ENCODE assay signal across 16 cellular contexts in the genomic region with DNA sequence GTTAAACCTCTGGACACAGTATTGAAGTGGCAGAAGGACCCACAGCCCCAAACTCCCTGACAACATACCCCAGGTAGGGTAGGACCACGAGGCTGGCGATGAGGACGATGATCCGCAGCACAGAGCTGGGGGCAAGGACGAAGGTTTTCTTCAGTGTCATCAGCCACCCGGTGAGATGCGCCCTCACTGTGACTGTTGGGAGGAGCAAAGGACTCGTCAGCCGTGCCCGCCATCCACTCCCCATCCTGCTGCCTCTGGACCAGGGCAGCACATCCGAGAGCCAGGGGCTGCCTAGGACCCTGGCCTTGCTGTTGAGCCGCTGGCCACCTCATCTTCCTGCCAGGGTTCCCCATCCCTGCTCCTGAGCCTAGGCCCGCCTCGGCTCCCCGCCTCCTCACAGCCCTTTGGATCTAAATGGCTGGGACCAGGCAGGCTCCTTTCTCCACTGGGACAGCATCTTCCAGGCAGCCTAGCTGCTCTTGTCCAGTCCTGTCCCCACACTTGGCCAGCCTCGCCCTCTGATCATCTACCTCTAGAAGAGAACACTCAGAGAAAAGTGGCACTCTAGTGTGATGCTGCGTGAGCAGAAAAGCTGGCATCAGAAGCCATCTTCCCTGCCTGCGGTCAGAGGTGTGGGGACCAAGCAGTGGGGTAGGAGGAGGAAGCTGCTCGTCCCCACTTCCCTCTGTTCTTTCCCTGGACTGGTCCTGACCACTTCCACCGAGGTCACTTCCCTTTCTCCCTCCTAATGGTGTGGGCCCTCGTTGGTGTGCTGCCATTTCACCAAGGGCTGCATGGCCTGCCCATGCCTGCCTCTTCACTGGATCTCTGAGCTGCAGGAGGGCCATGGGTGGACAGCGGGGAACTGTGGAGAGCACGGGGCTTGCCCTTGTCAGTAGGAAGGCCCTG. TPM values are rescaled to one million over a fixed set of nuclear protein-coding genes. Genes with fewer than 3 reads are reported as not detected.
DNase-seq lines count a peak whose midpoint lies in the region; ATAC-seq and TF ChIP-seq lines count a peak whose summit lies in the region.
"Had no signal": no experiment of that assay in that cellular context is flagged by ENCODE, and none has a peak within 500 bp of the region (broad histone marks: within the 10 kb centered on the region; RNA-seq: fewer than 3 reads in every experiment).

No MANE protein-coding gene starts in this region.

- H3K27me3 ChIP-seq in heart left ventricle (no peaks in the 10 kb centered on the region), right cardiac atrium (ENCODE audit: control insufficient read depth, insufficient read depth) (no peaks in the 10 kb centered on the region), upper lobe of right lung (no peaks in the 10 kb centered on the region)
- H3K27me3 ChIP-seq: SJSA1 had no signal

- CTCF ChIA-PET in activated CD8-positive, alpha-beta T cell treated with anti-CD3 and anti-CD28 coated beads for 36 hours (lab: Charles Lee), result interaction anchor here (1.2 to 1.8 kb wide), 3 partner anchors 8 to 13 kb away, joined by 3 to 9 read pairs (median 4); no protein-coding TSS in a partner anchor

- WGBS in heart left ventricle, 4 donors, result 93 to 96% (median 94%) methylated on average over 23 of the region's 23 CpGs
- WGBS in right cardiac atrium, result 92% methylated on average over 23 of the region's 23 CpGs

- H3K36me3 Mint-ChIP-seq in activated CD8-positive, alpha-beta T cell treated with anti-CD3 and anti-CD28 coated beads for 36 hours (ENCODE audit: low read depth), result peaks cover 57% of the 10 kb centered on the region
- peaks cover 50% of the 10 kb centered on the region for H3K36me3 Mint-ChIP-seq in effector memory CD8-positive, alpha-beta T cell (ENCODE audit: insufficient read depth)

- no peaks in the 10 kb centered on the region for H3K9me3 ChIP-seq in heart left ventricle
- no peaks in the 10 kb centered on the region for H3K9me3 ChIP-seq in right cardiac atrium (ENCODE audit: control insufficient read depth, low read length)
- H3K9me3 ChIP-seq in upper lobe of right lung, result no peaks in the 10 kb centered on the region
- H3K9me3 ChIP-seq: lower lobe of right lung, SJSA1 had no signal

- no peaks in the 10 kb centered on the region for H3K27me3 Mint-ChIP-seq in activated CD8-positive, alpha-beta T cell treated with anti-CD3 and anti-CD28 coated beads for 36 hours
- H3K27me3 Mint-ChIP-seq in effector memory CD8-positive, alpha-beta T cell, result no peaks in the 10 kb centered on the region

- peak in 3 of 4 donors; percentile 5 to 16 (median 9) for ATAC-seq in heart left ventricle
- no peak for ATAC-seq in activated CD8-positive, alpha-beta T cell treated with anti-CD3 and anti-CD28 coated beads for 36 hours
- peak; percentile 3 to 17 for ATAC-seq in right cardiac atrium
- ATAC-seq in upper lobe of right lung, result peak; percentile 52
- ATAC-seq in effector memory CD8-positive, alpha-beta T cell (replicated peaks), result no peak

- POLR2A ChIA-PET in activated CD8-positive, alpha-beta T cell treated with anti-CD3 and anti-CD28 coated beads for 36 hours (lab: Charles Lee), result interaction anchor here (1.0 to 1.2 kb wide), 3 partner anchors 11 to 156 kb away, joined by 3 read pairs; no protein-coding TSS in a partner anchor

- TF ChIP-seq POLR2A in heart left ventricle (IDR thresholded peaks at IDR 0.05), result no peak

- H3K4me3 ChIP-seq in heart left ventricle, result no peak overlapping the region
- no peak overlapping the region for H3K4me3 ChIP-seq in right cardiac atrium (ENCODE audit: low read length)
- H3K4me3 ChIP-seq in upper lobe of right lung, result no peak overlapping the region
- H3K4me3 ChIP-seq: lower lobe of right lung, SJSA1 had no signal

- no peak overlapping the region for H3K4me3 Mint-ChIP-seq in activated CD8-positive, alpha-beta T cell treated with anti-CD3 and anti-CD28 coated beads for 36 hours
- H3K4me3 Mint-ChIP-seq in effector memory CD8-positive, alpha-beta T cell, result no peak overlapping the region

- H3K4me1 Mint-ChIP-seq in activated CD8-positive, alpha-beta T cell treated with anti-CD3 and anti-CD28 coated beads for 36 hours (ENCODE audit: low read depth), result peaks cover 13% of the 10 kb centered on the region
- peaks cover 17 to 28% of the 10 kb centered on the region in 2 donors for H3K4me1 Mint-ChIP-seq in effector memory CD8-positive, alpha-beta T cell (ENCODE audit: low read depth in 2 of 2)

- peaks cover 0 to 10% (median 6%) of the 10 kb centered on the region in 12 donors for H3K4me1 ChIP-seq in heart left ventricle
- no peaks in the 10 kb centered on the region for H3K4me1 ChIP-seq in right cardiac atrium (ENCODE audit: control insufficient read depth, insufficient read depth, low read length)
- H3K4me1 ChIP-seq in upper lobe of right lung, result no peaks in the 10 kb centered on the region
- H3K4me1 ChIP-seq: lower lobe of right lung, SJSA1 had no signal

- in situ Hi-C loops in KBM-7 (cut with MboI; ENCODE audit: low pct_unique_long_range_greater_than_20kb, low sequenced_read_pairs), result no loop called here

- intact Hi-C loops in heart left ventricle (cut with DNase I), result no loop called here
- intact Hi-C loops in cardiac septum (cut with DNase I), result no loop called here
- intact Hi-C loops in activated CD8-positive, alpha-beta T cell treated with anti-CD3 and anti-CD28 coated beads for 36 hours (cut with micrococcal nuclease), result no loop called here
- intact Hi-C loops in right cardiac atrium (cut with DNase I), result no loop called here
- intact Hi-C loops in upper lobe of right lung (cut with DNase I), result no loop called here

- no peak for DNase-seq in heart left ventricle
- DNase-seq in cardiac septum (ENCODE audit: low spot score), result no peak
- DNase-seq in activated CD8-positive, alpha-beta T cell treated with anti-CD3 and anti-CD28 coated beads for 36 hours, result no peak
- DNase-seq in right cardiac atrium, result no peak
- DNase-seq in upper lobe of right lung, result no peak
- DNase-seq in effector memory CD8-positive, alpha-beta T cell, result no peak
- no peak for DNase-seq in NCI-H146 (lab: John Stamatoyannopoulos, UW)
- no peak for DNase-seq in KBM-7
- DNase-seq: AML-193, HCEC 1CT, KG1, lower lobe of right lung, NCI-H2227 treated with DMSO at 0.1 percent for 48 hours, nucleus accumbens, small intestine had no signal

- TF ChIP-seq CTCF in heart left ventricle (IDR thresholded peaks at IDR 0.05) (no peak), upper lobe of right lung (IDR thresholded peaks at IDR 0.05) (no peak)
- TF ChIP-seq CTCF in activated CD8-positive, alpha-beta T cell treated with anti-CD3 and anti-CD28 coated beads for 36 hours (IDR thresholded peaks at IDR 0.05), result no peak

- H3K27ac ChIP-seq in heart left ventricle, result peak overlapping the region in 4 of 12 donors; percentile 8 to 40 (median 33)
- no peak overlapping the region for H3K27ac ChIP-seq in right cardiac atrium (ENCODE audit: low read length)
- H3K27ac ChIP-seq in upper lobe of right lung, result no peak overlapping the region
- H3K27ac ChIP-seq: lower lobe of right lung, SJSA1 had no signal

- peak overlapping the region; percentile 38 for H3K27ac Mint-ChIP-seq in activated CD8-positive, alpha-beta T cell treated with anti-CD3 and anti-CD28 coated beads for 36 hours
- peak overlapping the region in 1 of 2 donors; percentile 79 for H3K27ac Mint-ChIP-seq in effector memory CD8-positive, alpha-beta T cell

- H3K36me3 ChIP-seq in heart left ventricle (peaks cover 0 to 97% (median 83%) of the 10 kb centered on the region in 9 donors), upper lobe of right lung (peaks cover 56% of the 10 kb centered on the region)

- H3K9me3 Mint-ChIP-seq in activated CD8-positive, alpha-beta T cell treated with anti-CD3 and anti-CD28 coated beads for 36 hours, result no peaks in the 10 kb centered on the region
- H3K9me3 Mint-ChIP-seq in effector memory CD8-positive, alpha-beta T cell, result no peaks in the 10 kb centered on the region

RNA-seq across cellular contexts. Expression of a gene that starts 49.2 kb away (rescaled TPM):
- 10 to 100 TPM; 19.3 to 42.0 (median 27.5) TPM for total RNA-seq in heart left ventricle
- 10 to 100 TPM in 1 of 2 donors, 1 to 10 TPM in 1; 7.6 to 12.4 TPM for polyA plus RNA-seq in heart left ventricle
- 29.0 TPM for total RNA-seq in cardiac septum
- 10 to 100 TPM; 59.6 to 60.5 TPM for total RNA-seq in activated CD8-positive, alpha-beta T cell treated with anti-CD3 and anti-CD28 coated beads for 36 hours
- 10 to 100 TPM; 18.2 to 20.4 (median 19.2) TPM for total RNA-seq in right cardiac atrium
- polyA plus RNA-seq in right cardiac atrium, result 6.0 TPM
- 30.0 TPM for total RNA-seq in upper lobe of right lung

Comparison
In these comparisons a context has a peak if more than half of its experiments do, and no peak if none do; other contexts are left out.
1. ATAC-seq: peak in heart left ventricle (3 of 4), right cardiac atrium (2 of 2) and upper lobe of right lung (single experiment); none in activated CD8-positive, alpha-beta T cell treated with anti-CD3 and anti-CD28 coated beads for 36 hours (single experiment) and effector memory CD8-positive, alpha-beta T cell (single experiment).